10 cellular contexts compared by ENCODE assay signal in genomic region chr1:8625981-8626898, GRCh38.
DNase-seq lines count a peak whose midpoint lies in the region; ATAC-seq and TF ChIP-seq lines count a peak whose summit lies in the region.
"Had no signal": no experiment of that assay in that cellular context is flagged by ENCODE, and none has a peak within 500 bp of the region (broad histone marks: within the 10 kb centered on the region; RNA-seq: fewer than 3 reads in every experiment).

No MANE protein-coding gene starts in this region.

- H3K4me1 Mint-ChIP-seq in activated B cell treated with CpG ODN at 0.5 μM for 24 hours = peaks cover 96% of the 10 kb centered on the region

- H3K27me3 Mint-ChIP-seq in activated B cell treated with CpG ODN at 0.5 μM for 24 hours = no peaks in the 10 kb centered on the region

- TF ChIP-seq CTCF in activated B cell treated with CpG ODN at 0.5 μM for 24 hours (IDR thresholded peaks at IDR 0.05) = no peak

- peak overlapping the region; percentile 92 for H3K27ac Mint-ChIP-seq in activated B cell treated with CpG ODN at 0.5 μM for 24 hours

- DNase-seq in AG08395 (ENCODE audit: low spot score) (peak; percentile 71), HS-27A (ENCODE audit: low read depth) (peak; percentile 94), activated B cell treated with CpG ODN at 0.5 μM for 24 hours (no peak), kidney glomerular epithelial cell (lab: John Stamatoyannopoulos, UW) (peak; percentile 95), COR-L47 (lab: John Stamatoyannopoulos, UW) (no peak), activated T-cell treated with anti-CD3 and anti-CD28 coated beads for 4 hours (no peak)
- DNase-seq: DND-41, NCI-H1436 had no signal

- CTCF ChIA-PET in activated B cell treated with CpG ODN at 0.5 μM for 24 hours (lab: Charles Lee) = interaction anchor here (1.2 to 1.4 kb wide), 2 partner anchors 43 to 64 kb away, joined by 3 to 4 read pairs; no protein-coding TSS in a partner anchor

- no peaks in the 10 kb centered on the region for H3K9me3 Mint-ChIP-seq in activated B cell treated with CpG ODN at 0.5 μM for 24 hours

- POLR2A ChIA-PET in activated B cell treated with CpG ODN at 0.5 μM for 24 hours (lab: Charles Lee) = interaction anchor here (0.6 to 1.2 kb wide), 2 partner anchors 10 to 22 kb away, joined by 3 to 6 read pairs; no protein-coding TSS in a partner anchor

- no peaks in the 10 kb centered on the region for H3K36me3 Mint-ChIP-seq in activated B cell treated with CpG ODN at 0.5 μM for 24 hours (ENCODE audit: low read depth)

- H3K4me3 Mint-ChIP-seq in activated B cell treated with CpG ODN at 0.5 μM for 24 hours = peak overlapping the region; percentile 36

- ATAC-seq in activated B cell treated with CpG ODN at 0.5 μM for 24 hours (ENCODE audit: low read depth) (no peak), GM21737 (IDR thresholded peaks at IDR 0.05; ENCODE audit: unreplicated experiment) (no peak), GM21526 (IDR thresholded peaks at IDR 0.05; ENCODE audit: low FRiP score, unreplicated experiment) (no peak)

- intact Hi-C loops in activated B cell treated with CpG ODN at 0.5 μM for 24 hours (cut with micrococcal nuclease) = loop anchor here (5.0 kb wide), 1 partner anchor 64 kb away; no protein-coding TSS in a partner anchor

Comparison
In these comparisons a context has a peak if more than half of its experiments do, and no peak if none do; other contexts are left out.
1. DNase-seq: peak in AG08395 (single experiment), HS-27A (single experiment) and kidney glomerular epithelial cell (single experiment); none in activated B cell treated with CpG ODN at 0.5 μM for 24 hours (single experiment), COR-L47 (single experiment) and activated T-cell treated with anti-CD3 and anti-CD28 coated beads for 4 hours (single experiment).